Comparison of ENCODE assay signal across 19 cellular contexts in the genomic region with DNA sequence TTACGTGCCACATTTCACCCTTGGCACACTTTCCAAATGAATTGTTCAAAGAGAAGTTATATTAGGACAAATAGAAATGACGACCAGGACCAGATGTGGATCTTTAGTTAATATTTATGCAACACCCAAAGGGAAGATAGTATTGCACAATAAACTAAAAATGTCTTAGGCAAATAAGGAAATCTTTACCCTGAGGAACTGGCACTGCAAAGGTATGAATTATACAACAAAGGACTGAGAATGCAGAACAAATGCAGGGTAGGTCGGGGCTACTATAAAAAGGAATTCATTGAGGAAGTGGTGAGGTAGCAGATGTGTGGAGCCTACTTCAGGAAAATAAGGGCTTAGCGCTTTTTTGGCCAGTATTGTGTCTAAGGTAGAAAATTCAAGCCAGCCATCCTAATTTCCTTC. TPM values are rescaled to one million over a fixed set of nuclear protein-coding genes. Genes with fewer than 3 reads are reported as not detected.
A peak's percentile ranks its signal among the peaks of the same experiment; 100 is the strongest.
DNase-seq lines count a peak whose midpoint lies in the region; ATAC-seq and TF ChIP-seq lines count a peak whose summit lies in the region.
"Had no signal": no experiment of that assay in that cellular context is flagged by ENCODE, and none has a peak within 500 bp of the region (broad histone marks: within the 10 kb centered on the region; RNA-seq: fewer than 3 reads in every experiment).

No MANE protein-coding gene starts in this region.

- H3K9me2 ChIP-seq in GM23338 (ENCODE audit: insufficient read depth): no peaks in the 10 kb centered on the region

- DNase-seq in GM23338 (ENCODE audit: low spot score): no peak
- DNase-seq in NCI-H69 (lab: John Stamatoyannopoulos, UW): peak; percentile 70
- DNase-seq in cerebellar cortex (ENCODE audit: low spot score): peak; percentile 65
- DNase-seq in prostate gland (ENCODE audit: low spot score): peak; percentile 22
- DNase-seq: activated B cell treated with CpG ODN at 0.5 μM for 24 hours; activated effector memory CD4-positive, alpha-beta T cell treated with anti-CD3 and anti-CD28 coated beads, Interleukin-2, amount 50 U/mL, for 16 hours; anterior cingulate cortex; islet precursor cell; mesenchymal stem cell; NCI-H1436; NCI-H510A; Peyer's patch; right cardiac atrium; stimulated activated CD4-positive, alpha-beta T cell treated with anti-CD3 and anti-CD28 coated beads, Interleukin-1b, Interleukin-23, amount 100 ng/mL, for 48 hours; T-cell had no signal

- intact Hi-C loops in prostate gland (cut with DNase I): no loop called here

- H3K4me2 ChIP-seq in GM23338: no peak overlapping the region

- no peaks in the 10 kb centered on the region; the same call in 1 of the 2 replicates for H3F3A ChIP-seq in GM23338 (replicated peaks; ENCODE audit: low read depth)

- no peak overlapping the region for H3K4me3 ChIP-seq in GM23338
- no peak overlapping the region for H3K4me3 ChIP-seq in prostate gland
- H3K4me3 ChIP-seq: coronary artery, Peyer's patch had no signal

- H3K79me2 ChIP-seq in GM23338 (replicated peaks; ENCODE audit: insufficient read depth): no peaks in the 10 kb centered on the region

- H3K4me3 Mint-ChIP-seq in GM23338: no peak overlapping the region
- H3K4me3 Mint-ChIP-seq: activated B cell treated with CpG ODN at 0.5 μM for 24 hours, T-cell had no signal

- H3K27me3 Mint-ChIP-seq in GM23338 (ENCODE audit: insufficient read depth, low read depth, poor library complexity): peaks cover 10% of the 10 kb centered on the region

- peak overlapping the region; percentile 75; the same call in 1 of the 2 replicates for H2AFZ ChIP-seq in GM23338

- no peaks in the 10 kb centered on the region for H4K20me1 ChIP-seq in GM23338 (replicated peaks; ENCODE audit: insufficient read depth)

- H3K27ac Mint-ChIP-seq in GM23338: no peak overlapping the region
- H3K27ac Mint-ChIP-seq: activated B cell treated with CpG ODN at 0.5 μM for 24 hours, T-cell had no signal

- H3K4me1 ChIP-seq in GM23338 (ENCODE audit: insufficient read depth) (peaks cover 9% of the 10 kb centered on the region; the same call in 1 of the 2 replicates), prostate gland (replicated peaks) (no peaks in the 10 kb centered on the region)

- WGBS in prostate gland: 19% methylated on average over 4 of the region's 4 CpGs

- TF ChIP-seq CTCF in GM23338 (conservative IDR thresholded peaks at IDR 0.05; ENCODE audit: low read depth in 2 of 2): no peak
- no peak for TF ChIP-seq CTCF in prostate gland (IDR thresholded peaks at IDR 0.05)

- H3K27ac ChIP-seq in GM23338 (ENCODE audit: low read depth) (no peak overlapping the region), prostate gland (peak overlapping the region in 1 of 2 donors; percentile 24)
- H3K27ac ChIP-seq: coronary artery, Peyer's patch had no signal

- H3K9me3 Mint-ChIP-seq in GM23338: no peaks in the 10 kb centered on the region
- H3K9me3 Mint-ChIP-seq: activated B cell treated with CpG ODN at 0.5 μM for 24 hours, T-cell had no signal

- H3K4me1 Mint-ChIP-seq in GM23338: peaks cover 13% of the 10 kb centered on the region

- H3K36me3 ChIP-seq in GM23338 (ENCODE audit: insufficient read depth) (no peaks in the 10 kb centered on the region), prostate gland (no peaks in the 10 kb centered on the region)
- H3K36me3 ChIP-seq: Peyer's patch had no signal

- H3K36me3 Mint-ChIP-seq in GM23338 (ENCODE audit: low read depth): no peaks in the 10 kb centered on the region
- H3K36me3 Mint-ChIP-seq: T-cell had no signal

- no peak for ATAC-seq in GM23338
- ATAC-seq in GM21528 (IDR thresholded peaks at IDR 0.05; ENCODE audit: low FRiP score, unreplicated experiment): no peak
- ATAC-seq in HG03045 (IDR thresholded peaks at IDR 0.05; ENCODE audit: unreplicated experiment): no peak
- no peak for ATAC-seq in GM21717 (IDR thresholded peaks at IDR 0.05; ENCODE audit: unreplicated experiment)
- ATAC-seq: right cardiac atrium, T-cell had no signal

- no peaks in the 10 kb centered on the region for H3K9me3 ChIP-seq in prostate gland
- H3K9me3 ChIP-seq: Peyer's patch had no signal

- H3K27me3 ChIP-seq in GM23338 (ENCODE audit: insufficient read depth) (peaks cover 5% of the 10 kb centered on the region; the same call in 1 of the 2 replicates), prostate gland (replicated peaks; ENCODE audit: insufficient read depth) (no peaks in the 10 kb centered on the region)
- H3K27me3 ChIP-seq: Peyer's patch had no signal

- no peak for TF ChIP-seq POLR2A in prostate gland (IDR thresholded peaks at IDR 0.05)

TF ChIP-seq in GM23338, 12 proteins besides CTCF, POLR2A, EP300 and RAD21 (continues in another document):
- TF ChIP-seq REST (IDR thresholded peaks at IDR 0.05; ENCODE audit: unreplicated experiment): no peak
- TF ChIP-seq EZH2phosphoT487 (IDR thresholded peaks at IDR 0.05; ENCODE audit: unreplicated experiment): no peak
- TF ChIP-seq, protein P1, sequence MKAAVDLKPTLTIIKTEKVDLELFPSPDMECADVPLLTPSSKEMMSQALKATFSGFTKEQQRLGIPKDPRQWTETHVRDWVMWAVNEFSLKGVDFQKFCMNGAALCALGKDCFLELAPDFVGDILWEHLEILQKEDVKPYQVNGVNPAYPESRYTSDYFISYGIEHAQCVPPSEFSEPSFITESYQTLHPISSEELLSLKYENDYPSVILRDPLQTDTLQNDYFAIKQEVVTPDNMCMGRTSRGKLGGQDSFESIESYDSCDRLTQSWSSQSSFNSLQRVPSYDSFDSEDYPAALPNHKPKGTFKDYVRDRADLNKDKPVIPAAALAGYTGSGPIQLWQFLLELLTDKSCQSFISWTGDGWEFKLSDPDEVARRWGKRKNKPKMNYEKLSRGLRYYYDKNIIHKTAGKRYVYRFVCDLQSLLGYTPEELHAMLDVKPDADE (IDR thresholded peaks at IDR 0.05): no peak

RNA-seq across cellular contexts. Expression of gene TMTC2, which starts 3.9 kb away (rescaled TPM):
- 6.5 and 7.8 TPM in 2 replicates for total RNA-seq in GM23338 (2014; rRNA removed; shearing (Covaris generic))
- 0.57 and 0.83 TPM in 2 replicates for polyA plus RNA-seq in GM23338 (2016; fragmentation: Nextera tagmentation; extraction: Ambion mirVana)
- total RNA-seq in prostate gland: 10 to 100 TPM; 19.0 to 30.7 TPM
